Comparison of ENCODE assay signal across 21 cellular contexts in the genomic region with DNA sequence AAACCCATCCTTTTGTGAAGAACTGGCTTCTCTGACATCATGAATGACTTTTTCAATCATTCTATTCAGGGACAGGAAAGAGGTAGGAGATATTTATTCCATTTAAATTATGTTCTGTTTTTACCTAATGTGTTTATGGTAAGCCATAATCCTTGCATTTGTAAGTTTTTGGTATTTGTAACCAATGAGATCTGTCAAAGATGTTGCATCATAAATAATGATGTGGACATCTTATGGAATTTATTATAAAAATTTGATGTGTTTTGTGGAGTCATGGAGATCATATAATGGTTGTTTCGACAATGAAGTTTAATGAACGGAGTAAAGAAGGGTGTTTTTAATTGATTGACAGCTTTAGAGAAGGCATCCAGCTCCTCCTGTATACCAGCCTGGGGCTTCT.
"Had no signal": no experiment of that assay in that cellular context is flagged by ENCODE, and none has a peak within 500 bp of the region (broad histone marks: within the 10 kb centered on the region; RNA-seq: fewer than 3 reads in every experiment).

No MANE protein-coding gene starts in this region.

- DNase-seq: activated B cell treated with CpG ODN at 0.5 μM for 24 hours; activated CD4-positive, alpha-beta T cell treated with anti-CD3 and anti-CD28 coated beads for 48 hours; activated CD8-positive, alpha-beta T cell treated with anti-CD3 and anti-CD28 coated beads for 36 hours; activated effector memory CD4-positive, alpha-beta T cell treated with anti-CD3 and anti-CD28 coated beads, Interleukin-2, amount 50 U/mL, for 16 hours; activated T-cell treated with anti-CD3 and anti-CD28 coated beads, Interleukin-2, amount 50 U/mL, for 4 hours; adrenal gland; caudate nucleus; colonic mucosa; foreskin melanocyte; head of caudate nucleus; midbrain; ovary; sigmoid colon; stimulated activated CD4-positive, alpha-beta T cell treated with anti-CD3 and anti-CD28 coated beads, Interleukin-12 subunit alpha, Interleukin-12 subunit beta, amount 100 ng/mL, for 4 hours; T-helper 2 cell had no signal

- H3K27me3 ChIP-seq: adrenal gland, colonic mucosa, esophagus muscularis mucosa, ovary, sigmoid colon had no signal

- H3K4me3 ChIP-seq: adrenal gland, colonic mucosa, esophagus muscularis mucosa, ovary, sigmoid colon had no signal

- H3K9me3 ChIP-seq: adrenal gland, colonic mucosa, esophagus muscularis mucosa, ovary, sigmoid colon had no signal

- H3K4me1 Mint-ChIP-seq: activated B cell treated with CpG ODN at 0.5 μM for 24 hours; neural crest cell; stimulated activated memory B cell treated with anti-CD40 and anti-IgM and Interleukin-4, amounts not matched to agents 10 μg/mL and 1 μg/mL and 100 μg/mL, for 72 hours had no signal

- FAIRE-seq: endometrium, urothelium cell line had no signal

- ATAC-seq: activated CD8-positive, alpha-beta T cell treated with anti-CD3 and anti-CD28 coated beads for 36 hours; activated T-cell treated with anti-CD3 and anti-CD28 coated beads, Interleukin-2, amount 50 U/mL, for 4 hours; stimulated activated memory B cell treated with anti-CD40 and anti-IgM and Interleukin-4, amounts not matched to agents 10 μg/mL and 1 μg/mL and 100 μg/mL, for 72 hours had no signal

- H3K36me3 ChIP-seq: adrenal gland, colonic mucosa, esophagus muscularis mucosa, ovary, sigmoid colon had no signal

- H3K27ac ChIP-seq: adrenal gland, colonic mucosa, esophagus muscularis mucosa, ovary, sigmoid colon had no signal

- H3K4me3 Mint-ChIP-seq: activated B cell treated with CpG ODN at 0.5 μM for 24 hours; activated CD8-positive, alpha-beta T cell treated with anti-CD3 and anti-CD28 coated beads for 36 hours; activated naive CD4-positive, alpha-beta T cell treated with anti-CD3 and anti-CD28 coated beads, Interleukin-2, amount 50 U/mL, for 24 hours; activated T-cell treated with anti-CD3 and anti-CD28 coated beads, Interleukin-2, amount 50 U/mL, for 4 hours; neural crest cell; stimulated activated memory B cell treated with anti-CD40 and anti-IgM and Interleukin-4, amounts not matched to agents 10 μg/mL and 1 μg/mL and 100 μg/mL, for 72 hours had no signal

- H3K27ac Mint-ChIP-seq: activated B cell treated with CpG ODN at 0.5 μM for 24 hours; activated CD8-positive, alpha-beta T cell treated with anti-CD3 and anti-CD28 coated beads for 36 hours; activated naive CD4-positive, alpha-beta T cell treated with anti-CD3 and anti-CD28 coated beads, Interleukin-2, amount 50 U/mL, for 24 hours; stimulated activated memory B cell treated with anti-CD40 and anti-IgM and Interleukin-4, amounts not matched to agents 10 μg/mL and 1 μg/mL and 100 μg/mL, for 72 hours had no signal

- H3K27me3 Mint-ChIP-seq: activated B cell treated with CpG ODN at 0.5 μM for 24 hours; activated CD8-positive, alpha-beta T cell treated with anti-CD3 and anti-CD28 coated beads for 36 hours; activated naive CD4-positive, alpha-beta T cell treated with anti-CD3 and anti-CD28 coated beads, Interleukin-2, amount 50 U/mL, for 24 hours; stimulated activated memory B cell treated with anti-CD40 and anti-IgM and Interleukin-4, amounts not matched to agents 10 μg/mL and 1 μg/mL and 100 μg/mL, for 72 hours had no signal

- H3K4me1 ChIP-seq: adrenal gland, colonic mucosa had no signal

- H3K9me3 Mint-ChIP-seq: activated naive CD4-positive, alpha-beta T cell treated with anti-CD3 and anti-CD28 coated beads, Interleukin-2, amount 50 U/mL, for 24 hours; neural crest cell; stimulated activated memory B cell treated with anti-CD40 and anti-IgM and Interleukin-4, amounts not matched to agents 10 μg/mL and 1 μg/mL and 100 μg/mL, for 72 hours had no signal
